ENCODE assay signal across 26 cellular contexts in the genomic region with DNA sequence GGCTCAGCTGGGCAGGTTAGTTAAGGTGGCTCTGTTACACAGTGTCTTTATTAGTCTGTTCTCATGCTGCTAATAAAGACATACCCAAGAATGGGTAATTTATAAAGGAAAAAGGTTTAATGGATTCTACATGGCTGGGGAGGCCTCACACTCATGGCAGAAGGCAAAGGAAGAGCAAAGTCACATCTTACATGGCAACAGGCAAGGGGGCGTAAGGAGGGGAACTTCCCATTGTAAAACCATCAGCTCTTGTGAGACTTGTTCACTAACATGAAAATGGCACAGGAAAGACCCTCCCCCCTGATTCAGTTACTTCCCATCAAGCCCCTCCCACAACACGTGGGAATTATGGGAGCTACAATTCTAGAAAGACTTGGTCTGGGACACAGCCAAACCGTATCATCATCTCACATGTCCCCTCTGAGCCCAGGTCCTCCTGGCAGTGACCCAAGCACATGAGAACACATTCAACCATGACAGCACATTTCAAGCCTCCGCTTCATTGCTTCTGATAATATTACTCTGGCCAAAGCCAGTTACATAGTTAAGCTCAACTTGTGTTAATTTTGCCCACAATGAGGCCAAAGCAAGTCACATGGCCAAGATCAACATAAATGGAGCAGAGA.
"Had no signal": no experiment of that assay in that cellular context is flagged by ENCODE, and none has a peak within 500 bp of the region (broad histone marks: within the 10 kb centered on the region; RNA-seq: fewer than 3 reads in every experiment).

No MANE protein-coding gene starts in this region.

- H3K27me3 ChIP-seq: brain microvascular endothelial cell, heart left ventricle, neural progenitor cell, spleen, suprapubic skin, tibial nerve had no signal

- H3K36me3 ChIP-seq: brain microvascular endothelial cell, heart left ventricle, left ventricle myocardium inferior, neural progenitor cell, spleen, suprapubic skin, tibial nerve had no signal

- H3K27ac ChIP-seq: brain microvascular endothelial cell, coronary artery, heart left ventricle, left ventricle myocardium inferior, neural progenitor cell, parathyroid adenoma, psoas muscle, spleen, suprapubic skin, tibial nerve had no signal

- DNase-seq: activated CD4-positive, alpha-beta memory T cell treated with anti-CD3 and anti-CD28 coated beads for 36 hours; activated CD4-positive, alpha-beta T cell treated with anti-CD3 and anti-CD28 coated beads, Interleukin-2, amount 10 ng/mL, durations not matched to agents 24 days and 14 days; activated CD4-positive, CD25-positive, alpha-beta regulatory T cell treated with anti-CD3 and anti-CD28 coated beads, Interleukin-2, amount 50 U/mL, for 72 hours; activated CD8-positive, alpha-beta memory T cell treated with anti-CD3 and anti-CD28 coated beads, Interleukin-2, amount 50 U/mL, for 48 hours; activated gamma-delta T cell; activated naive CD4-positive, alpha-beta T cell treated with anti-CD3 and anti-CD28 coated beads, Interleukin-2, amount 10 ng/mL, durations not matched to agents 7 days and 5 days; activated naive CD8-positive, alpha-beta T cell treated with anti-CD3 and anti-CD28 coated beads, Interleukin-2, amount 10 ng/mL, durations not matched to agents 7 days and 5 days; activated T-cell treated with anti-CD3 and anti-CD28 coated beads, Interleukin-2, amount 50 U/mL, for 24 hours; brain microvascular endothelial cell; effector memory CD8-positive, alpha-beta T cell; heart left ventricle; left ventricle myocardium inferior; mesendoderm; natural killer cell; occipital lobe; psoas muscle; spleen; stimulated activated naive CD4-positive, alpha-beta T cell had no signal

- H3K4me1 ChIP-seq: parathyroid adenoma, psoas muscle, suprapubic skin had no signal

- H3K4me3 ChIP-seq: coronary artery, heart left ventricle, left ventricle myocardium inferior, lung, neural progenitor cell, psoas muscle, spleen, suprapubic skin, tibial nerve had no signal

- H3K9me3 ChIP-seq: heart left ventricle, left ventricle myocardium inferior, psoas muscle, suprapubic skin, tibial nerve had no signal

- FAIRE-seq: astrocyte had no signal

- ATAC-seq: effector memory CD8-positive, alpha-beta T cell; heart left ventricle; natural killer cell; psoas muscle; right cardiac atrium had no signal
